Comparison of ENCODE assay signal across 19 cellular contexts in genomic region chrX:74451450-74452198, GRCh38. TPM values are rescaled to one million over a fixed set of nuclear protein-coding genes. Genes with fewer than 3 reads are reported as not detected.
DNase-seq lines count a peak whose midpoint lies in the region; ATAC-seq and TF ChIP-seq lines count a peak whose summit lies in the region.
"Had no signal": no experiment of that assay in that cellular context is flagged by ENCODE, and none has a peak within 500 bp of the region (broad histone marks: within the 10 kb centered on the region; RNA-seq: fewer than 3 reads in every experiment).

No MANE protein-coding gene starts in this region.

- peak; percentile 4 for DNase-seq in activated CD8-positive, alpha-beta T cell treated with anti-CD3 and anti-CD28 coated beads for 36 hours
- no peak for DNase-seq in activated CD8-positive, alpha-beta T cell treated with anti-CD3 and anti-CD28 coated beads, Interleukin-2, amount 10 ng/mL, durations not matched to agents 7 days and 5 days
- DNase-seq in PC-9 (no peak), chondrocyte (ENCODE audit: low spot score) (no peak), H7 (no peak)
- no peak for DNase-seq in stimulated activated effector memory CD8-positive, alpha-beta T cell treated with anti-CD3 and anti-CD28 coated beads, Interleukin-12 subunit alpha, Interleukin-12 subunit beta, amount 100 ng/mL, for 72 hours (ENCODE audit: low spot score in 2 of 2)
- DNase-seq: ACHN; activated naive CD4-positive, alpha-beta T cell treated with Interleukin-2 at 50 U/mL for 16 hours; immature natural killer cell; NCI-H1436; NCI-H524 treated with DMSO at 0.1 percent for 48 hours; RPMI8226 had no signal

- peaks cover 21% of the 10 kb centered on the region for H3K4me1 Mint-ChIP-seq in activated CD8-positive, alpha-beta T cell treated with anti-CD3 and anti-CD28 coated beads for 36 hours (ENCODE audit: low read depth)
- H3K4me1 Mint-ChIP-seq in activated CD8-positive, alpha-beta T cell treated with anti-CD3 and anti-CD28 coated beads, Interleukin-2, amount 10 ng/mL, durations not matched to agents 7 days and 5 days (ENCODE audit: low read depth): no peaks in the 10 kb centered on the region
- H3K4me1 Mint-ChIP-seq in chondrocyte (ENCODE audit: low read depth): peaks cover 19% of the 10 kb centered on the region
- peaks cover 7% of the 10 kb centered on the region for H3K4me1 Mint-ChIP-seq in stimulated activated effector memory CD8-positive, alpha-beta T cell treated with anti-CD3 and anti-CD28 coated beads, Interleukin-12 subunit alpha, Interleukin-12 subunit beta, amount 100 ng/mL, for 72 hours
- H3K4me1 Mint-ChIP-seq: immature natural killer cell had no signal

- intact Hi-C loops in activated CD8-positive, alpha-beta T cell treated with anti-CD3 and anti-CD28 coated beads for 36 hours (cut with micrococcal nuclease): no loop called here
- intact Hi-C loops in PC-9 (cut with micrococcal nuclease; ENCODE audit: unreplicated experiment): no loop called here

- H3K4me1 ChIP-seq in PC-9 (replicated peaks; ENCODE audit: insufficient read depth): peaks cover 36% of the 10 kb centered on the region
- H3K4me1 ChIP-seq: body of pancreas, vagina had no signal

- POLR2A ChIA-PET in activated CD8-positive, alpha-beta T cell treated with anti-CD3 and anti-CD28 coated beads for 36 hours (lab: Charles Lee): no interaction called here
- POLR2A ChIA-PET in activated CD8-positive, alpha-beta T cell treated with anti-CD3 and anti-CD28 coated beads, Interleukin-2, amount 10 ng/mL, durations not matched to agents 7 days and 5 days (lab: Charles Lee): no interaction called here
- POLR2A ChIA-PET in PC-9 (lab: Charles Lee; ENCODE audit: unreplicated experiment): no interaction called here

- CTCF ChIA-PET in activated CD8-positive, alpha-beta T cell treated with anti-CD3 and anti-CD28 coated beads for 36 hours (lab: Charles Lee): no interaction called here
- CTCF ChIA-PET in activated CD8-positive, alpha-beta T cell treated with anti-CD3 and anti-CD28 coated beads, Interleukin-2, amount 10 ng/mL, durations not matched to agents 7 days and 5 days (lab: Charles Lee): no interaction called here
- CTCF ChIA-PET in PC-9 (lab: Charles Lee): no interaction called here

- peaks cover 29% of the 10 kb centered on the region; the same call in 1 of the 2 replicates for H3F3A ChIP-seq in PC-9 (ENCODE audit: insufficient read depth, low read depth)

- TF ChIP-seq CTCF in activated CD8-positive, alpha-beta T cell treated with anti-CD3 and anti-CD28 coated beads for 36 hours (IDR thresholded peaks at IDR 0.05): no peak
- no peak for TF ChIP-seq CTCF in PC-9 (conservative IDR thresholded peaks at IDR 0.05)
- no peak for TF ChIP-seq CTCF in chondrocyte (IDR thresholded peaks at IDR 0.05)

- H3K9me2 ChIP-seq in PC-9 (ENCODE audit: insufficient read depth): no peaks in the 10 kb centered on the region

- no peaks in the 10 kb centered on the region for H3K9me3 Mint-ChIP-seq in activated CD8-positive, alpha-beta T cell treated with anti-CD3 and anti-CD28 coated beads for 36 hours
- H3K9me3 Mint-ChIP-seq in activated CD8-positive, alpha-beta T cell treated with anti-CD3 and anti-CD28 coated beads, Interleukin-2, amount 10 ng/mL, durations not matched to agents 7 days and 5 days (ENCODE audit: insufficient read depth): no peaks in the 10 kb centered on the region
- H3K9me3 Mint-ChIP-seq in chondrocyte (ENCODE audit: low read depth): peaks cover 4% of the 10 kb centered on the region
- H3K9me3 Mint-ChIP-seq in stimulated activated effector memory CD8-positive, alpha-beta T cell treated with anti-CD3 and anti-CD28 coated beads, Interleukin-12 subunit alpha, Interleukin-12 subunit beta, amount 100 ng/mL, for 72 hours: no peaks in the 10 kb centered on the region
- H3K9me3 Mint-ChIP-seq: dendritic cell treated with granulocyte-macrophage colony-stimulating factor and Interleukin-4, amounts not matched to agents 40 ng/mL and 50 ng/mL, for 4 days; immature natural killer cell had no signal

- ATAC-seq in activated CD8-positive, alpha-beta T cell treated with anti-CD3 and anti-CD28 coated beads for 36 hours: peak; percentile 31
- ATAC-seq in activated CD8-positive, alpha-beta T cell treated with anti-CD3 and anti-CD28 coated beads, Interleukin-2, amount 10 ng/mL, durations not matched to agents 7 days and 5 days: no peak
- no peak for ATAC-seq in stimulated activated effector memory CD8-positive, alpha-beta T cell treated with anti-CD3 and anti-CD28 coated beads, Interleukin-12 subunit alpha, Interleukin-12 subunit beta, amount 100 ng/mL, for 72 hours
- ATAC-seq in GM18870 (IDR thresholded peaks at IDR 0.05; ENCODE audit: unreplicated experiment) (no peak), GM21528 (IDR thresholded peaks at IDR 0.05; ENCODE audit: low FRiP score, unreplicated experiment) (no peak)

- no peaks in the 10 kb centered on the region for H4K20me1 ChIP-seq in PC-9 (ENCODE audit: insufficient read depth)

- H3K4me2 ChIP-seq in PC-9: peak overlapping the region; percentile 24; the same call in 1 of the 2 replicates

- no peaks in the 10 kb centered on the region for H3K79me2 ChIP-seq in PC-9 (ENCODE audit: low read depth)

- no peak overlapping the region for H3K4me3 Mint-ChIP-seq in activated CD8-positive, alpha-beta T cell treated with anti-CD3 and anti-CD28 coated beads for 36 hours
- no peak overlapping the region for H3K4me3 Mint-ChIP-seq in activated CD8-positive, alpha-beta T cell treated with anti-CD3 and anti-CD28 coated beads, Interleukin-2, amount 10 ng/mL, durations not matched to agents 7 days and 5 days
- H3K4me3 Mint-ChIP-seq in chondrocyte (ENCODE audit: unreplicated experiment): no peak overlapping the region
- no peak overlapping the region for H3K4me3 Mint-ChIP-seq in stimulated activated effector memory CD8-positive, alpha-beta T cell treated with anti-CD3 and anti-CD28 coated beads, Interleukin-12 subunit alpha, Interleukin-12 subunit beta, amount 100 ng/mL, for 72 hours
- H3K4me3 Mint-ChIP-seq: dendritic cell treated with granulocyte-macrophage colony-stimulating factor and Interleukin-4, amounts not matched to agents 40 ng/mL and 50 ng/mL, for 4 days; immature natural killer cell had no signal

- peak overlapping the region; percentile 27 for H3K27ac Mint-ChIP-seq in activated CD8-positive, alpha-beta T cell treated with anti-CD3 and anti-CD28 coated beads for 36 hours
- H3K27ac Mint-ChIP-seq in activated CD8-positive, alpha-beta T cell treated with anti-CD3 and anti-CD28 coated beads, Interleukin-2, amount 10 ng/mL, durations not matched to agents 7 days and 5 days: no peak overlapping the region
- peak overlapping the region; percentile 43 for H3K27ac Mint-ChIP-seq in chondrocyte (ENCODE audit: unreplicated experiment)
- H3K27ac Mint-ChIP-seq in stimulated activated effector memory CD8-positive, alpha-beta T cell treated with anti-CD3 and anti-CD28 coated beads, Interleukin-12 subunit alpha, Interleukin-12 subunit beta, amount 100 ng/mL, for 72 hours: peak overlapping the region; percentile 37
- H3K27ac Mint-ChIP-seq: dendritic cell treated with granulocyte-macrophage colony-stimulating factor and Interleukin-4, amounts not matched to agents 40 ng/mL and 50 ng/mL, for 4 days; immature natural killer cell had no signal

- H3K27ac ChIP-seq in PC-9: peak overlapping the region; percentile 60
- H3K27ac ChIP-seq: body of pancreas, C4-2B, vagina had no signal

- no peaks in the 10 kb centered on the region for H3K27me3 Mint-ChIP-seq in activated CD8-positive, alpha-beta T cell treated with anti-CD3 and anti-CD28 coated beads for 36 hours
- no peaks in the 10 kb centered on the region for H3K27me3 Mint-ChIP-seq in activated CD8-positive, alpha-beta T cell treated with anti-CD3 and anti-CD28 coated beads, Interleukin-2, amount 10 ng/mL, durations not matched to agents 7 days and 5 days (ENCODE audit: low read depth)
- H3K27me3 Mint-ChIP-seq in chondrocyte (ENCODE audit: low read depth): no peaks in the 10 kb centered on the region
- H3K27me3 Mint-ChIP-seq: dendritic cell treated with granulocyte-macrophage colony-stimulating factor and Interleukin-4, amounts not matched to agents 40 ng/mL and 50 ng/mL, for 4 days had no signal

- no TSS peak for BruUV-seq in PC-9 (replicated peaks; lab: Mats Ljungman, UMichigan)

- H3K9me3 ChIP-seq in PC-9 (ENCODE audit: insufficient read depth, low read depth): no peaks in the 10 kb centered on the region
- H3K9me3 ChIP-seq: body of pancreas, MG63, vagina had no signal

- H3K4me3 ChIP-seq in PC-9 (no peak overlapping the region), H7 (ENCODE audit: insufficient read depth, low read depth, low read length) (no peak overlapping the region)
- H3K4me3 ChIP-seq: body of pancreas, MG63, vagina had no signal

- no peaks in the 10 kb centered on the region for H3K36me3 Mint-ChIP-seq in activated CD8-positive, alpha-beta T cell treated with anti-CD3 and anti-CD28 coated beads for 36 hours (ENCODE audit: low read depth)
- no peaks in the 10 kb centered on the region for H3K36me3 Mint-ChIP-seq in activated CD8-positive, alpha-beta T cell treated with anti-CD3 and anti-CD28 coated beads, Interleukin-2, amount 10 ng/mL, durations not matched to agents 7 days and 5 days (ENCODE audit: low read depth)
- no peaks in the 10 kb centered on the region for H3K36me3 Mint-ChIP-seq in chondrocyte (ENCODE audit: low read depth)
- no peaks in the 10 kb centered on the region for H3K36me3 Mint-ChIP-seq in stimulated activated effector memory CD8-positive, alpha-beta T cell treated with anti-CD3 and anti-CD28 coated beads, Interleukin-12 subunit alpha, Interleukin-12 subunit beta, amount 100 ng/mL, for 72 hours
- H3K36me3 Mint-ChIP-seq: immature natural killer cell had no signal

- H3K27me3 ChIP-seq in PC-9 (ENCODE audit: insufficient read depth, low read depth): no peaks in the 10 kb centered on the region
- no peaks in the 10 kb centered on the region for H3K27me3 ChIP-seq in H7 (ENCODE audit: control insufficient read depth, insufficient read depth, low read length)
- H3K27me3 ChIP-seq: body of pancreas, MG63, vagina had no signal

- H2AFZ ChIP-seq in PC-9: no peak overlapping the region

- H3K36me3 ChIP-seq in PC-9 (ENCODE audit: low read depth): no peaks in the 10 kb centered on the region
- H3K36me3 ChIP-seq in H7 (replicated peaks; ENCODE audit: control insufficient read depth, insufficient read depth, low read length): no peaks in the 10 kb centered on the region
- H3K36me3 ChIP-seq: MG63, vagina had no signal

RNA-seq across cellular contexts. Expression of gene SLC16A2, which starts 30.3 kb away (rescaled TPM):
- total RNA-seq in activated CD8-positive, alpha-beta T cell treated with anti-CD3 and anti-CD28 coated beads for 36 hours: under 1 TPM; 0.36 TPM
- total RNA-seq in activated CD8-positive, alpha-beta T cell treated with anti-CD3 and anti-CD28 coated beads, Interleukin-2, amount 10 ng/mL, durations not matched to agents 7 days and 5 days: not detected
- total RNA-seq in PC-9 (2021) (not detected in 2 replicates), chondrocyte (17.7 to 23.1 TPM (median 18.3 TPM) in 3 replicates)
- total RNA-seq in H7 (2014; rRNA removed; shearing (Covaris generic)): 78.7 and 86.9 TPM in 2 replicates

Comparison
In these comparisons a context has a peak if more than half of its experiments do, and no peak if none do; other contexts are left out.
1. RNA of gene SLC16A2, which starts 30.3 kb away (total RNA-seq): 78.7 to 86.9 TPM in H7 and 17.7 to 23.1 TPM in chondrocyte; 0.36 TPM in activated CD8-positive, alpha-beta T cell treated with anti-CD3 and anti-CD28 coated beads for 36 hours, not detected in activated CD8-positive, alpha-beta T cell treated with anti-CD3 and anti-CD28 coated beads, Interleukin-2, amount 10 ng/mL, durations not matched to agents 7 days and 5 days and not detected in PC-9; every median in the first group is over 10 times any median in the second.